Comparison of ENCODE assay signal across 31 cellular contexts in genomic region chr11:46733234-46733633, GRCh38. TPM values are rescaled to one million over a fixed set of nuclear protein-coding genes. Genes with fewer than 3 reads are reported as not detected.
"Had no signal": no experiment of that assay in that cellular context is flagged by ENCODE, and none has a peak within 500 bp of the region (broad histone marks: within the 10 kb centered on the region; RNA-seq: fewer than 3 reads in every experiment).

No MANE protein-coding gene starts in this region.

- H3K9me3 ChIP-seq: adrenal gland, body of pancreas, esophagus muscularis mucosa, gastrocnemius medialis, heart left ventricle had no signal

- H3K36me3 ChIP-seq: adrenal gland, esophagus muscularis mucosa, gastrocnemius medialis, heart left ventricle had no signal

- H3K27ac ChIP-seq: adrenal gland, body of pancreas, coronary artery, dorsolateral prefrontal cortex, esophagus muscularis mucosa, foreskin keratinocyte, gastrocnemius medialis, heart left ventricle had no signal

- ATAC-seq: activated CD4-positive, alpha-beta T cell treated with anti-CD3 and anti-CD28 coated beads for 36 hours; activated CD8-positive, alpha-beta T cell treated with anti-CD3 and anti-CD28 coated beads, Interleukin-2, amount 10 ng/mL, durations not matched to agents 7 days and 5 days; activated naive CD8-positive, alpha-beta T cell treated with anti-CD3 and anti-CD28 coated beads, Interleukin-2, amount 50 U/mL, for 24 hours; activated T-cell treated with anti-CD3 and anti-CD28 coated beads, Interleukin-2, amount 50 U/mL, for 72 hours; body of pancreas; effector memory CD8-positive, alpha-beta T cell; foreskin keratinocyte; gastrocnemius medialis; heart left ventricle had no signal

- DNase-seq: activated CD4-positive, alpha-beta memory T cell treated with anti-CD3 and anti-CD28 coated beads for 36 hours; activated CD4-positive, alpha-beta T cell treated with anti-CD3 and anti-CD28 coated beads for 36 hours; activated CD4-positive, alpha-beta T cell treated with anti-CD3 and anti-CD28 coated beads, Interleukin-2, amount 10 ng/mL, durations not matched to agents 24 days and 14 days; activated CD4-positive, CD25-positive, alpha-beta regulatory T cell; activated CD4-positive, CD25-positive, alpha-beta regulatory T cell treated with anti-CD3 and anti-CD28 coated beads, Interleukin-2, amount 50 U/mL, for 72 hours; activated CD8-positive, alpha-beta memory T cell treated with anti-CD3 and anti-CD28 coated beads, Interleukin-2, amount 50 U/mL, for 48 hours; activated CD8-positive, alpha-beta T cell treated with anti-CD3 and anti-CD28 coated beads, Interleukin-2, amount 10 ng/mL, durations not matched to agents 7 days and 5 days; activated naive CD4-positive, alpha-beta T cell treated with anti-CD3 and anti-CD28 coated beads for 36 hours; activated naive CD8-positive, alpha-beta T cell treated with anti-CD3 and anti-CD28 coated beads for 36 hours; activated naive CD8-positive, alpha-beta T cell treated with anti-CD3 and anti-CD28 coated beads, Interleukin-2, amount 50 U/mL, for 24 hours; activated T-cell treated with anti-CD3 and anti-CD28 coated beads for 4 hours; activated T-cell treated with anti-CD3 and anti-CD28 coated beads, Interleukin-2, amount 50 U/mL, for 24 hours; activated T-cell treated with anti-CD3 and anti-CD28 coated beads, Interleukin-2, amount 50 U/mL, for 72 hours; adrenal gland; amygdala; body of pancreas; central memory CD4-positive, alpha-beta T cell; cerebellar nuclear complex; effector CD4-positive, alpha-beta T cell; effector memory CD8-positive, alpha-beta T cell; erythroblast; foreskin keratinocyte; gastrocnemius medialis; glutamatergic neuron; heart left ventricle; T-helper 1 cell; T-helper 2 cell had no signal

- H3K4me1 ChIP-seq: adrenal gland, body of pancreas, esophagus muscularis mucosa, foreskin keratinocyte, gastrocnemius medialis, heart left ventricle had no signal

- H3K4me3 ChIP-seq: adrenal gland, body of pancreas, coronary artery, dorsolateral prefrontal cortex, esophagus muscularis mucosa, gastrocnemius medialis, heart left ventricle had no signal

- H3K27me3 ChIP-seq: adrenal gland, body of pancreas, dorsolateral prefrontal cortex, esophagus muscularis mucosa, foreskin keratinocyte, gastrocnemius medialis, heart left ventricle had no signal

RNA-seq across cellular contexts. Expression of gene F2, which starts 14.2 kb away (rescaled TPM):
- total RNA-seq: activated CD4-positive, alpha-beta T cell treated with anti-CD3 and anti-CD28 coated beads for 36 hours; activated CD8-positive, alpha-beta memory T cell treated with anti-CD3 and anti-CD28 coated beads for 36 hours; activated naive CD4-positive, alpha-beta T cell treated with anti-CD3 and anti-CD28 coated beads for 36 hours; activated naive CD8-positive, alpha-beta T cell treated with anti-CD3 and anti-CD28 coated beads for 36 hours; activated T-cell treated with anti-CD3 and anti-CD28 coated beads, Interleukin-2, amount 50 U/mL, for 72 hours; body of pancreas; foreskin keratinocyte had no signal
- polyA plus RNA-seq: adrenal gland, foreskin keratinocyte had no signal
